In the genomic region with DNA sequence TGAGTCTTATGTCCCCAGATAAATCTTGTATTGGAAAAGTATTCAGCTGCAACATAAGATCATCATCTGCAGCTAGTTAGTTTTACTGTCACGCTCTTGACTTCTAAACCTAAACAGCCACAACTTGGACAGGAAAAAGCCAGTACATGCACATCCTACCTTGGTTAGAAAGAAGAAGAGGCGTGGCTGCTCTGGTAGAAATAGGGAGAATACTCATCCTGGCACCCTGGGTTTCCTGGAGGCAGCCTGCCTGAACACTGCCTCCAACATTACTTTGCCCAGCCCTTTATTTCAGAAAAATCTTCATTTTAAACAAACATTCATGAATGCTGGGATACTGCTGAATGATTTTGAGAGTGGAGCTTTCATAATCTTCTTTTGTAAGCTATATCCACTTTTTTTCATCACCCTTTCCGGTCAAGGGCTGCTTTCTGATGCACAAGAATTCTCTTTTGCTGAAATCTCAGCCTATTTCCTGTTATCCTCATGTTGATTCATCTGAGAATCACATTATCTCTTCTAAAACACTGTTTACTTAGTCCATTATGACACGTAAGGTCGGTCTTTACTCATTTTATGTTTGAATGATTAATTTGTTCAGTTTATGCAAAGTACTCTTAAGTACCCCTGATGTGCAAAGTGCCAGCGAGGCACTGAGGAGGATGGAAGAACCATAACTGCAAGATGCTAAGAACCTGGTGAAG, we compare ENCODE assay signal across 10 cellular contexts. TPM values are rescaled to one million over a fixed set of nuclear protein-coding genes. Genes with fewer than 3 reads are reported as not detected.
DNase-seq lines count a peak whose midpoint lies in the region; ATAC-seq and TF ChIP-seq lines count a peak whose summit lies in the region.
"Had no signal": no experiment of that assay in that cellular context is flagged by ENCODE, and none has a peak within 500 bp of the region (broad histone marks: within the 10 kb centered on the region; RNA-seq: fewer than 3 reads in every experiment).

No MANE protein-coding gene starts in this region.

- H3K27me3 Mint-ChIP-seq in osteocyte (ENCODE audit: unreplicated experiment), result no peaks in the 10 kb centered on the region
- no peaks in the 10 kb centered on the region for H3K27me3 Mint-ChIP-seq in activated CD8-positive, alpha-beta memory T cell treated with anti-CD3 and anti-CD28 coated beads, Interleukin-2, amount 10 ng/mL, durations not matched to agents 7 days and 5 days

- H3K36me3 ChIP-seq in SJSA1, result peaks cover 16% of the 10 kb centered on the region; the same call in 1 of the 2 replicates
- H3K36me3 ChIP-seq in esophagus muscularis mucosa, result peaks cover 0 to 12% (median 3%) of the 10 kb centered on the region in 4 donors

- H3K27ac Mint-ChIP-seq in osteocyte (ENCODE audit: unreplicated experiment), result peak overlapping the region; percentile 94
- H3K27ac Mint-ChIP-seq in activated CD8-positive, alpha-beta memory T cell treated with anti-CD3 and anti-CD28 coated beads, Interleukin-2, amount 10 ng/mL, durations not matched to agents 7 days and 5 days, result no peak overlapping the region
- H3K27ac Mint-ChIP-seq: naive thymus-derived CD4-positive, alpha-beta T cell had no signal

- H3K27ac ChIP-seq in SJSA1, result peak overlapping the region; percentile 82
- H3K27ac ChIP-seq in esophagus muscularis mucosa (replicated peaks in 1 of 4), result peak overlapping the region; percentile 57 to 72 (median 64)

- DNase-seq in AG08395 (ENCODE audit: low spot score) (peak; percentile 31), SJSA1 (ENCODE audit: low read depth in 1 of 2, low spot score in 2 of 2) (peak in 1 of 2 experiments; percentile 41), esophagus muscularis mucosa (ENCODE audit: extremely low spot score) (no peak), osteocyte (ENCODE audit: extremely low spot score, unreplicated experiment) (no peak), activated gamma-delta T cell treated with Interleukin-2 at 50 U/mL for 16 hours (no peak)
- no peak for DNase-seq in activated CD8-positive, alpha-beta memory T cell treated with anti-CD3 and anti-CD28 coated beads, Interleukin-2, amount 10 ng/mL, durations not matched to agents 7 days and 5 days
- DNase-seq: MV-4-11; naive thymus-derived CD4-positive, alpha-beta T cell had no signal

- peaks cover 46% of the 10 kb centered on the region for H3K4me1 ChIP-seq in SJSA1 (replicated peaks)
- peaks cover 59 to 79% (median 75%) of the 10 kb centered on the region in 4 donors for H3K4me1 ChIP-seq in esophagus muscularis mucosa

- H3K4me3 Mint-ChIP-seq in osteocyte (ENCODE audit: unreplicated experiment), result peak overlapping the region; percentile 12
- H3K4me3 Mint-ChIP-seq in activated CD8-positive, alpha-beta memory T cell treated with anti-CD3 and anti-CD28 coated beads, Interleukin-2, amount 10 ng/mL, durations not matched to agents 7 days and 5 days, result no peak overlapping the region
- H3K4me3 Mint-ChIP-seq: naive thymus-derived CD4-positive, alpha-beta T cell had no signal

- H3K36me3 Mint-ChIP-seq in osteocyte (ENCODE audit: unreplicated experiment), result peaks cover 25% of the 10 kb centered on the region
- H3K36me3 Mint-ChIP-seq in activated CD8-positive, alpha-beta memory T cell treated with anti-CD3 and anti-CD28 coated beads, Interleukin-2, amount 10 ng/mL, durations not matched to agents 7 days and 5 days, result no peaks in the 10 kb centered on the region

- CTCF ChIA-PET in activated CD8-positive, alpha-beta memory T cell treated with anti-CD3 and anti-CD28 coated beads, Interleukin-2, amount 10 ng/mL, durations not matched to agents 7 days and 5 days (lab: Charles Lee), result no interaction called here

- peaks cover 71% of the 10 kb centered on the region for H3K4me1 Mint-ChIP-seq in osteocyte (ENCODE audit: unreplicated experiment)
- H3K4me1 Mint-ChIP-seq in activated CD8-positive, alpha-beta memory T cell treated with anti-CD3 and anti-CD28 coated beads, Interleukin-2, amount 10 ng/mL, durations not matched to agents 7 days and 5 days, result peaks cover 3% of the 10 kb centered on the region

- H3K9me3 Mint-ChIP-seq in osteocyte (ENCODE audit: unreplicated experiment), result peaks cover 9% of the 10 kb centered on the region
- no peaks in the 10 kb centered on the region for H3K9me3 Mint-ChIP-seq in activated CD8-positive, alpha-beta memory T cell treated with anti-CD3 and anti-CD28 coated beads, Interleukin-2, amount 10 ng/mL, durations not matched to agents 7 days and 5 days (ENCODE audit: low read depth)

- ATAC-seq in activated CD8-positive, alpha-beta memory T cell treated with anti-CD3 and anti-CD28 coated beads, Interleukin-2, amount 10 ng/mL, durations not matched to agents 7 days and 5 days, result no peak
- ATAC-seq in HG02678 (IDR thresholded peaks at IDR 0.05; ENCODE audit: unreplicated experiment), result no peak
- ATAC-seq in HG03439 (IDR thresholded peaks at IDR 0.05; ENCODE audit: unreplicated experiment), result no peak
- ATAC-seq: naive thymus-derived CD4-positive, alpha-beta T cell had no signal

- no peak overlapping the region for H3K4me3 ChIP-seq in SJSA1
- no peak overlapping the region for H3K4me3 ChIP-seq in esophagus muscularis mucosa

- no peak for TF ChIP-seq EP300 in esophagus muscularis mucosa (IDR thresholded peaks at IDR 0.05)

- H3K27me3 ChIP-seq in SJSA1 (replicated peaks), result no peaks in the 10 kb centered on the region
- no peaks in the 10 kb centered on the region for H3K27me3 ChIP-seq in esophagus muscularis mucosa

- intact Hi-C loops in esophagus muscularis mucosa (cut with DNase I), result loop anchor here (10.0 kb wide), 1 partner anchor 294 kb away; no protein-coding TSS in a partner anchor

- TF ChIP-seq POLR2A in esophagus muscularis mucosa (IDR thresholded peaks at IDR 0.05; ENCODE audit: low read depth), result no peak

- TF ChIP-seq CTCF in esophagus muscularis mucosa (IDR thresholded peaks at IDR 0.05) (no peak), osteocyte (IDR thresholded peaks at IDR 0.05) (no peak)

- H3K9me3 ChIP-seq in SJSA1 (replicated peaks), result no peaks in the 10 kb centered on the region
- H3K9me3 ChIP-seq in esophagus muscularis mucosa, result no peaks in the 10 kb centered on the region

- WGBS in esophagus muscularis mucosa, result 72% methylated on average over 6 of the region's 6 CpGs

RNA-seq across cellular contexts. Expression of a gene that starts 55.2 kb away (rescaled TPM):
- total RNA-seq in SJSA1 (2014; rRNA removed; shearing (Covaris generic)), result 4.9 and 7.8 TPM in 2 replicates
- total RNA-seq in esophagus muscularis mucosa (10 to 100 TPM; 44.9 to 59.2 (median 56.2) TPM), osteocyte (64.8 and 72.0 TPM in 2 replicates)
- 1 to 10 TPM; 1.2 to 1.5 TPM for total RNA-seq in activated CD8-positive, alpha-beta memory T cell treated with anti-CD3 and anti-CD28 coated beads, Interleukin-2, amount 10 ng/mL, durations not matched to agents 7 days and 5 days
